Comparison of ENCODE assay signal across 9 cellular contexts in genomic region chr12:51021694-51022093, GRCh38. TPM values are rescaled to one million over a fixed set of nuclear protein-coding genes. Genes with fewer than 3 reads are reported as not detected.
A peak's percentile ranks its signal among the peaks of the same experiment; 100 is the strongest.
DNase-seq lines count a peak whose midpoint lies in the region; ATAC-seq and TF ChIP-seq lines count a peak whose summit lies in the region.
"Had no signal": no experiment of that assay in that cellular context is flagged by ENCODE, and none has a peak within 500 bp of the region (broad histone marks: within the 10 kb centered on the region; RNA-seq: fewer than 3 reads in every experiment).

No MANE protein-coding gene starts in this region.

- H3K27me3 Mint-ChIP-seq in activated naive CD8-positive, alpha-beta T cell treated with anti-CD3 and anti-CD28 coated beads, Interleukin-2, amount 10 ng/mL, durations not matched to agents 7 days and 5 days, result no peaks in the 10 kb centered on the region
- H3K27me3 Mint-ChIP-seq in nephron (ENCODE audit: low read depth), result no peaks in the 10 kb centered on the region

- H3K4me3 Mint-ChIP-seq in activated naive CD8-positive, alpha-beta T cell treated with anti-CD3 and anti-CD28 coated beads, Interleukin-2, amount 10 ng/mL, durations not matched to agents 7 days and 5 days, result peak overlapping the region; percentile 62
- no peak overlapping the region for H3K4me3 Mint-ChIP-seq in nephron

- H3K4me2 ChIP-seq in DND-41 (ENCODE audit: insufficient read depth, low read length) (peak overlapping the region; percentile 74), Loucy (ENCODE audit: low read depth, low read length, poor library complexity, severe bottlenecking) (peak overlapping the region; percentile 97)

- TF ChIP-seq CTCF in DND-41 (IDR thresholded peaks at IDR 0.05; ENCODE audit: borderline replicate concordance, extremely low read depth, low read length, poor library complexity, severe bottlenecking) (no peak), Loucy (conservative IDR thresholded peaks at IDR 0.05; ENCODE audit: low read length) (no peak), nephron (IDR thresholded peaks at IDR 0.05; ENCODE audit: unreplicated experiment in 3 of 3) (no peak)

- peak overlapping the region; percentile 75 for H3K27ac Mint-ChIP-seq in activated naive CD8-positive, alpha-beta T cell treated with anti-CD3 and anti-CD28 coated beads, Interleukin-2, amount 10 ng/mL, durations not matched to agents 7 days and 5 days
- peak overlapping the region; percentile 10 to 90 (median 28) for H3K27ac Mint-ChIP-seq in nephron

- no peaks in the 10 kb centered on the region for H3K9me3 Mint-ChIP-seq in activated naive CD8-positive, alpha-beta T cell treated with anti-CD3 and anti-CD28 coated beads, Interleukin-2, amount 10 ng/mL, durations not matched to agents 7 days and 5 days
- no peaks in the 10 kb centered on the region for H3K9me3 Mint-ChIP-seq in nephron

- H3F3A ChIP-seq in Loucy (ENCODE audit: low read depth), result 0 out of 2 replicates have a peak, but pooled peaks cover 5% of the 10 kb centered on the region

- peaks cover 5% of the 10 kb centered on the region; the same call in 1 of the 2 replicates for H4K20me1 ChIP-seq in DND-41 (ENCODE audit: insufficient read depth, low read length)
- H4K20me1 ChIP-seq in Loucy (ENCODE audit: insufficient read depth, low read length, poor library complexity, severe bottlenecking), result peaks cover 28% of the 10 kb centered on the region

- H3K36me3 ChIP-seq in DND-41 (ENCODE audit: insufficient read depth, low read length), result peaks cover 5% of the 10 kb centered on the region; the same call in 1 of the 2 replicates
- no peaks in the 10 kb centered on the region for H3K36me3 ChIP-seq in Loucy (ENCODE audit: insufficient read depth, low read length)
- H3K36me3 ChIP-seq: suprapubic skin had no signal

- H3K9ac ChIP-seq in DND-41 (ENCODE audit: low read depth, low read length) (peak overlapping the region; percentile 40), Loucy (ENCODE audit: low read depth, low read length, poor library complexity, severe bottlenecking) (peak overlapping the region; percentile 93)

- peaks cover 4% of the 10 kb centered on the region for H3K36me3 Mint-ChIP-seq in activated naive CD8-positive, alpha-beta T cell treated with anti-CD3 and anti-CD28 coated beads, Interleukin-2, amount 10 ng/mL, durations not matched to agents 7 days and 5 days
- H3K36me3 Mint-ChIP-seq in nephron (ENCODE audit: low read depth), result no peaks in the 10 kb centered on the region

- H2AFZ ChIP-seq in DND-41 (ENCODE audit: low read depth, low read length) (no peak overlapping the region), Loucy (ENCODE audit: low read length) (no peak overlapping the region)

- H3K4me1 Mint-ChIP-seq in activated naive CD8-positive, alpha-beta T cell treated with anti-CD3 and anti-CD28 coated beads, Interleukin-2, amount 10 ng/mL, durations not matched to agents 7 days and 5 days, result peaks cover 47% of the 10 kb centered on the region
- H3K4me1 Mint-ChIP-seq in nephron, result peaks cover 35% of the 10 kb centered on the region

- DNase-seq in DND-41 (peak; percentile 29), HPDE6-E6E7 (ENCODE audit: extremely low spot score) (no peak), posterior cingulate gyrus (no peak)
- DNase-seq in activated naive CD8-positive, alpha-beta T cell treated with anti-CD3 and anti-CD28 coated beads, Interleukin-2, amount 10 ng/mL, durations not matched to agents 7 days and 5 days, result no peak

- POLR2A ChIA-PET in activated naive CD8-positive, alpha-beta T cell treated with anti-CD3 and anti-CD28 coated beads, Interleukin-2, amount 10 ng/mL, durations not matched to agents 7 days and 5 days (lab: Charles Lee), result interaction anchor here (1.2 to 1.3 kb wide), 2 partner anchors 12 to 256 kb away, joined by 3 to 4 read pairs; no protein-coding TSS in a partner anchor

- H3K9me2 ChIP-seq in Loucy (replicated peaks; ENCODE audit: low read depth, low read length), result no peaks in the 10 kb centered on the region

- H3K4me3 ChIP-seq in DND-41 (ENCODE audit: low read depth in 1 of 2, low read length in 2 of 2) (peak overlapping the region in 1 of 2 experiments; percentile 23; a peak in 2 of 4 replicates), Loucy (ENCODE audit: low read length, poor library complexity, severe bottlenecking) (peak overlapping the region; percentile 93)
- H3K4me3 ChIP-seq: suprapubic skin had no signal

- H3K9me3 ChIP-seq in DND-41 (ENCODE audit: insufficient read depth, low read length, severe bottlenecking) (no peaks in the 10 kb centered on the region), Loucy (ENCODE audit: insufficient read depth, low read depth, low read length) (no peaks in the 10 kb centered on the region)
- H3K9me3 ChIP-seq: suprapubic skin had no signal

- peak overlapping the region; percentile 80 for H3K27ac ChIP-seq in DND-41 (ENCODE audit: low read length)
- H3K27ac ChIP-seq: RWPE1, suprapubic skin had no signal

- H3K4me1 ChIP-seq in DND-41 (ENCODE audit: insufficient read depth, low read length) (peaks cover 71% of the 10 kb centered on the region), Loucy (ENCODE audit: insufficient read depth, low read length, poor library complexity, severe bottlenecking) (peaks cover 83% of the 10 kb centered on the region)

- no peaks in the 10 kb centered on the region for H3K27me3 ChIP-seq in DND-41 (ENCODE audit: insufficient read depth, low read length, poor library complexity)
- H3K27me3 ChIP-seq in Loucy (ENCODE audit: insufficient read depth, low read length, poor library complexity, severe bottlenecking), result no peaks in the 10 kb centered on the region
- H3K27me3 ChIP-seq: suprapubic skin had no signal

- H3K79me2 ChIP-seq in DND-41 (ENCODE audit: insufficient read depth, low read length), result peaks cover 99% of the 10 kb centered on the region
- H3K79me2 ChIP-seq in Loucy (ENCODE audit: insufficient read depth, low read length), result peaks cover 94% of the 10 kb centered on the region

- intact Hi-C loops in posterior cingulate gyrus (cut with DNase I), result no loop called here

- ATAC-seq in DND-41 (ENCODE audit: insufficient read depth, low read depth), result no peak
- ATAC-seq in activated naive CD8-positive, alpha-beta T cell treated with anti-CD3 and anti-CD28 coated beads, Interleukin-2, amount 10 ng/mL, durations not matched to agents 7 days and 5 days (ENCODE audit: low read depth), result no peak
- no peak for ATAC-seq in HG03432 (IDR thresholded peaks at IDR 0.05; ENCODE audit: unreplicated experiment)

RNA-seq across cellular contexts. Expression of gene SLC11A2, which starts 4.5 kb away (rescaled TPM):
- total RNA-seq in activated naive CD8-positive, alpha-beta T cell treated with anti-CD3 and anti-CD28 coated beads, Interleukin-2, amount 10 ng/mL, durations not matched to agents 7 days and 5 days, result 10 to 100 TPM; 40.9 to 44.0 TPM

RNA-seq across cellular contexts. Expression of gene LETMD1, which starts 26.4 kb away (rescaled TPM):
- 10 to 100 TPM; 80.0 to 82.3 TPM for total RNA-seq in activated naive CD8-positive, alpha-beta T cell treated with anti-CD3 and anti-CD28 coated beads, Interleukin-2, amount 10 ng/mL, durations not matched to agents 7 days and 5 days
